Comparison of ENCODE assay signal across 1 cellular context in genomic region chr2:8977758-8978157, GRCh38.
TF ChIP-seq lines count a peak whose summit lies in the region.

No MANE protein-coding gene starts in this region.

TF ChIP-seq in K562, 482 proteins besides CTCF, POLR2A, EP300 and RAD21 (continued from another document):
- TF ChIP-seq ZBTB9 (CRISPR knock-in tag; IDR thresholded peaks at IDR 0.05) (no peak), CHCHD3 (CRISPR knock-in tag; IDR thresholded peaks at IDR 0.05) (no peak), CSDE1 (IDR thresholded peaks at IDR 0.05) (no peak), TARDBP (IDR thresholded peaks at IDR 0.05) (no peak), HBP1 (CRISPR knock-in tag; IDR thresholded peaks at IDR 0.05) (no peak), JUND (IDR thresholded peaks at IDR 0.05; ENCODE audit: borderline replicate concordance, low read depth, low read length) (peak; percentile 11; the same call in 1 of the 2 replicates), JUND (tag; IDR thresholded peaks at IDR 0.05; ENCODE audit: borderline replicate concordance, low read depth, low read length) (no peak), HMG20A (CRISPR knock-in tag; conservative IDR thresholded peaks at IDR 0.05) (no peak), ELF2 (CRISPR knock-in tag; IDR thresholded peaks at IDR 0.05) (no peak), MEF2D (tag; conservative IDR thresholded peaks at IDR 0.05; ENCODE audit: low read depth) (no peak), SMARCA4 (IDR thresholded peaks at IDR 0.05) (no peak), CTBP1 (IDR thresholded peaks at IDR 0.05; ENCODE audit: borderline replicate concordance) (peak; percentile 48), PATZ1 (CRISPR knock-in tag; IDR thresholded peaks at IDR 0.05; ENCODE audit: borderline replicate concordance) (no peak), GTF2F1 (IDR thresholded peaks at IDR 0.05; ENCODE audit: low read depth, low read length) (no peak), COPS2 (conservative IDR thresholded peaks at IDR 0.05) (no peak), ZBTB2 (IDR thresholded peaks at IDR 0.05) (no peak), RBM39 (optimal IDR thresholded peaks at IDR 0.05; ENCODE audit: low read depth, low read length) (no peak), ZNF143 (CRISPR knock-in tag; IDR thresholded peaks at IDR 0.05) (no peak), TBL1XR1 (IDR thresholded peaks at IDR 0.05; ENCODE audit: low read length in 2 of 2) (no peak), ZSCAN32 (CRISPR knock-in tag; IDR thresholded peaks at IDR 0.05) (no peak), ATF3 (IDR thresholded peaks at IDR 0.05) (no peak), ATF3 (CRISPR knock-in tag; conservative IDR thresholded peaks at IDR 0.05) (no peak), ARID1B (IDR thresholded peaks at IDR 0.05) (0 out of 2 replicates have a peak, but pooled peaks have one; percentile 11), HDAC1 (IDR thresholded peaks at IDR 0.05) (0 out of 4 replicates have a peak, but pooled peaks of 1 of the 2 experiments have one; percentile 44), CBFA2T3 (IDR thresholded peaks at IDR 0.05) (peak; percentile 33; the same call in 1 of the 2 replicates), ARID2 (IDR thresholded peaks at IDR 0.05) (no peak), RCOR1 (IDR thresholded peaks at IDR 0.05; ENCODE audit: borderline replicate concordance in 1 of 2, low read depth in 2 of 2, low read length in 2 of 2) (peak in 1 of 2 experiments; percentile 59; a peak in 1 of 4 replicates), PHF21A (IDR thresholded peaks at IDR 0.05; ENCODE audit: borderline replicate concordance, low read depth) (peak; percentile 79; the same call in 1 of the 2 replicates), SREBF1 (IDR thresholded peaks at IDR 0.05; ENCODE audit: borderline replicate concordance, low read depth, low read length) (no peak), SPI1 (IDR thresholded peaks at IDR 0.05; ENCODE audit: borderline replicate concordance, low read depth, low read length) (peak; percentile 23; the same call in 1 of the 2 replicates), EHMT2 (IDR thresholded peaks at IDR 0.05) (0 out of 2 replicates have a peak, but pooled peaks have one; percentile 11), TRIM24 (IDR thresholded peaks at IDR 0.05) (no peak), KDM1A (IDR thresholded peaks at IDR 0.05) (peak; percentile 60 to 65), GATA2 (CRISPR knock-in tag; IDR thresholded peaks at IDR 0.05) (peak; percentile 50; the same call in 1 of the 2 replicates)
- TF ChIP-seq, protein P1, sequence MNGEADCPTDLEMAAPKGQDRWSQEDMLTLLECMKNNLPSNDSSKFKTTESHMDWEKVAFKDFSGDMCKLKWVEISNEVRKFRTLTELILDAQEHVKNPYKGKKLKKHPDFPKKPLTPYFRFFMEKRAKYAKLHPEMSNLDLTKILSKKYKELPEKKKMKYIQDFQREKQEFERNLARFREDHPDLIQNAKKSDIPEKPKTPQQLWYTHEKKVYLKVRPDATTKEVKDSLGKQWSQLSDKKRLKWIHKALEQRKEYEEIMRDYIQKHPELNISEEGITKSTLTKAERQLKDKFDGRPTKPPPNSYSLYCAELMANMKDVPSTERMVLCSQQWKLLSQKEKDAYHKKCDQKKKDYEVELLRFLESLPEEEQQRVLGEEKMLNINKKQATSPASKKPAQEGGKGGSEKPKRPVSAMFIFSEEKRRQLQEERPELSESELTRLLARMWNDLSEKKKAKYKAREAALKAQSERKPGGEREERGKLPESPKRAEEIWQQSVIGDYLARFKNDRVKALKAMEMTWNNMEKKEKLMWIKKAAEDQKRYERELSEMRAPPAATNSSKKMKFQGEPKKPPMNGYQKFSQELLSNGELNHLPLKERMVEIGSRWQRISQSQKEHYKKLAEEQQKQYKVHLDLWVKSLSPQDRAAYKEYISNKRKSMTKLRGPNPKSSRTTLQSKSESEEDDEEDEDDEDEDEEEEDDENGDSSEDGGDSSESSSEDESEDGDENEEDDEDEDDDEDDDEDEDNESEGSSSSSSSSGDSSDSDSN (IDR thresholded peaks at IDR 0.05; ENCODE audit: borderline replicate concordance in 1 of 2, low read depth in 2 of 2, low read length in 2 of 2) = no peak
- TF ChIP-seq, protein P2, sequence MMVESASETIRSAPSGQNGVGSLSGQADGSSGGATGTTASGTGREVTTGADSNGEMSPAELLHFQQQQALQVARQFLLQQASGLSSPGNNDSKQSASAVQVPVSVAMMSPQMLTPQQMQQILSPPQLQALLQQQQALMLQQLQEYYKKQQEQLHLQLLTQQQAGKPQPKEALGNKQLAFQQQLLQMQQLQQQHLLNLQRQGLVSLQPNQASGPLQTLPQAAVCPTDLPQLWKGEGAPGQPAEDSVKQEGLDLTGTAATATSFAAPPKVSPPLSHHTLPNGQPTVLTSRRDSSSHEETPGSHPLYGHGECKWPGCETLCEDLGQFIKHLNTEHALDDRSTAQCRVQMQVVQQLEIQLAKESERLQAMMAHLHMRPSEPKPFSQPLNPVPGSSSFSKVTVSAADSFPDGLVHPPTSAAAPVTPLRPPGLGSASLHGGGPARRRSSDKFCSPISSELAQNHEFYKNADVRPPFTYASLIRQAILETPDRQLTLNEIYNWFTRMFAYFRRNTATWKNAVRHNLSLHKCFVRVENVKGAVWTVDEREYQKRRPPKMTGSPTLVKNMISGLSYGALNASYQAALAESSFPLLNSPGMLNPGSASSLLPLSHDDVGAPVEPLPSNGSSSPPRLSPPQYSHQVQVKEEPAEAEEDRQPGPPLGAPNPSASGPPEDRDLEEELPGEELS (CRISPR knock-in tag; IDR thresholded peaks at IDR 0.05; ENCODE audit: borderline replicate concordance) = no peak
- TF ChIP-seq, protein P3, sequence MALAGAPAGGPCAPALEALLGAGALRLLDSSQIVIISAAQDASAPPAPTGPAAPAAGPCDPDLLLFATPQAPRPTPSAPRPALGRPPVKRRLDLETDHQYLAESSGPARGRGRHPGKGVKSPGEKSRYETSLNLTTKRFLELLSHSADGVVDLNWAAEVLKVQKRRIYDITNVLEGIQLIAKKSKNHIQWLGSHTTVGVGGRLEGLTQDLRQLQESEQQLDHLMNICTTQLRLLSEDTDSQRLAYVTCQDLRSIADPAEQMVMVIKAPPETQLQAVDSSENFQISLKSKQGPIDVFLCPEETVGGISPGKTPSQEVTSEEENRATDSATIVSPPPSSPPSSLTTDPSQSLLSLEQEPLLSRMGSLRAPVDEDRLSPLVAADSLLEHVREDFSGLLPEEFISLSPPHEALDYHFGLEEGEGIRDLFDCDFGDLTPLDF (CRISPR knock-in tag; IDR thresholded peaks at IDR 0.05) = no peak
